Comparison of ENCODE assay signal across 1 cellular context in genomic region chr3:97971679-97972567, GRCh38.
TF ChIP-seq lines count a peak whose summit lies in the region.

TSS of gene RIOX2 (minus strand) at chr3:97972431. CDS start at chr3:97967593, 4,838 bp downstream.

TF ChIP-seq in HEK293, 187 proteins besides CTCF, POLR2A, EP300 and RAD21 (continued from another document):
- TF ChIP-seq PRDM10 (tag by site-specific recombination; IDR thresholded peaks at IDR 0.05) = peak; percentile 48; the same call in 1 of the 2 replicates
- no peak for TF ChIP-seq ZNF398 (tag by site-specific recombination; IDR thresholded peaks at IDR 0.05)
- no peak for TF ChIP-seq ZNF148 (tag by site-specific recombination; IDR thresholded peaks at IDR 0.05; ENCODE audit: borderline replicate concordance)
- TF ChIP-seq SCRT2 (tag by site-specific recombination; IDR thresholded peaks at IDR 0.05) = peak; percentile 86
- TF ChIP-seq ATF2 (tag by site-specific recombination; IDR thresholded peaks at IDR 0.05; ENCODE audit: low read depth) = peak; percentile 27; the same call in 1 of the 2 replicates
- TF ChIP-seq ZNF660 (tag by site-specific recombination; IDR thresholded peaks at IDR 0.05) = no peak
- peak; percentile 34; the same call in 1 of the 2 replicates for TF ChIP-seq ZBTB17 (tag by site-specific recombination; IDR thresholded peaks at IDR 0.05)
- peak; percentile 42; the same call in 1 of the 2 replicates for TF ChIP-seq ZNF692 (tag by site-specific recombination; IDR thresholded peaks at IDR 0.05)
- peak; percentile 55; the same call in 1 of the 2 replicates for TF ChIP-seq KLF8 (tag by site-specific recombination; IDR thresholded peaks at IDR 0.05)
- TF ChIP-seq ZNF157 (tag by site-specific recombination; IDR thresholded peaks at IDR 0.05) = no peak
- TF ChIP-seq ZNF350 (tag by site-specific recombination; IDR thresholded peaks at IDR 0.05) = no peak
- no peak for TF ChIP-seq INSM2 (tag by site-specific recombination; IDR thresholded peaks at IDR 0.05)
- TF ChIP-seq PATZ1 (tag by site-specific recombination; IDR thresholded peaks at IDR 0.05) = 0 out of 2 replicates have a peak, but pooled peaks have one; percentile 28
- no peak for TF ChIP-seq ZNF140 (tag by site-specific recombination; IDR thresholded peaks at IDR 0.05)
- TF ChIP-seq ZBTB49 (tag by site-specific recombination; IDR thresholded peaks at IDR 0.05; ENCODE audit: low read depth) = no peak
- TF ChIP-seq ZNF629 (tag by site-specific recombination; IDR thresholded peaks at IDR 0.05) = peak; percentile 20; the same call in 1 of the 2 replicates
- TF ChIP-seq ZNF623 (tag by site-specific recombination; IDR thresholded peaks at IDR 0.05) = no peak
- TF ChIP-seq ZNF341 (tag by site-specific recombination; IDR thresholded peaks at IDR 0.05; ENCODE audit: low read depth) = peak; percentile 23; the same call in 1 of the 2 replicates
- peak; percentile 64 for TF ChIP-seq ZNF600 (tag by site-specific recombination; IDR thresholded peaks at IDR 0.05)
- no peak for TF ChIP-seq KLF7 (tag by site-specific recombination; IDR thresholded peaks at IDR 0.05; ENCODE audit: borderline replicate concordance)
- TF ChIP-seq PRDM4 (tag by site-specific recombination; IDR thresholded peaks at IDR 0.05) = no peak
- TF ChIP-seq KLF1 (tag by site-specific recombination; IDR thresholded peaks at IDR 0.05) = 0 out of 2 replicates have a peak, but pooled peaks have one; percentile 35
- no peak for TF ChIP-seq ZNF2 (tag by site-specific recombination; IDR thresholded peaks at IDR 0.05)
- TF ChIP-seq ZNF26 (tag by site-specific recombination; IDR thresholded peaks at IDR 0.05) = no peak
- TF ChIP-seq KLF10 (tag by site-specific recombination; IDR thresholded peaks at IDR 0.05) = peak; percentile 95
- no peak for TF ChIP-seq FEZF1 (tag by site-specific recombination; IDR thresholded peaks at IDR 0.05)
- no peak for TF ChIP-seq MZF1 (tag by site-specific recombination; IDR thresholded peaks at IDR 0.05; ENCODE audit: borderline replicate concordance)
- TF ChIP-seq ZSCAN18 (tag by site-specific recombination; IDR thresholded peaks at IDR 0.05) = no peak
- peak; percentile 65; the same call in 1 of the 2 replicates for TF ChIP-seq KLF9 (tag by site-specific recombination; IDR thresholded peaks at IDR 0.05; ENCODE audit: low read depth)
- no peak for TF ChIP-seq ZNF366 (tag by site-specific recombination; conservative IDR thresholded peaks at IDR 0.05)
